Comparison of ENCODE assay signal across 8 cellular contexts in the genomic region with DNA sequence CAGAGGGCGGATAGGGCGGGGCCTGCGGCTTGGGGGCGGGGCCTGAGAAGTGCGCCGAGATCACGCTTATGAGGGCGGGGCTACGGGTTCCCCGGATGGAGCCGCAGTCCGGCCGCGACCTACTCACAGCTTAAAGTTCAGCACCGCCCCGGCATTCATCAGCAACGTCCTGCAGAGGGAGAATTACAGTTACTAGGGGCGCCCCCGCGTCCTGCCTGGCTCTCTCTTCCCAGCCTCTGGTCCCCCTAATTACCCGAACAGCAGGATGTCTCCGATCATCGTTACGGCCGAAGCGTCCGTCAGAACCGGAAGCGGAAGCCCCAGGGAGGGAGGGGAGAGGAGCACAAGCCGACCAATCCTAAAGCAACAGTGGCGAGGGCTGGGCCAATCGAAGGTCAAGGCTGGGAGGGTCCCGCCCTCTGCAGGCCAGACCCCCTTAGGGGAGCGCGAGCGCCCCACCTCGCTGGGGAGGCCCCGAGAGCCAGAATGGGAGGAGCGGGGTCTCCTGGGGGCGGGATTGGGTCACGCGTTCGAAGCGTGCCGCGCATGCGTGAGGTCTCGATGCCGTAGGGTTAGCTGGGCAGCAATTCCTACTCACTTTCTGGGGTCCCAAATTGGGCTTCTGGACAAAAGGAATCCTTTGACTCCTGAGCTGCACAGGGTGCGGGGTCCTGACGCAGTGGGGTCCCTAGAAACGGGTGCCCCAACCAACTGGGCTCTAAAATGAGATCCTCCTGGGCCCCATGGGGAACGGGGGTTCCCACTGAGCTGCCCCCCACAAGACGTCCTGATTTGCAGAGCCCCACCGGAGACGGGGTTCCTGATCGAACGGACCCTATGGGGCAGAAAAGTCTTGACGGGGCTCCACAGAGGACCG. TPM values are rescaled to one million over a fixed set of nuclear protein-coding genes. Genes with fewer than 3 reads are reported as not detected.
A peak's percentile ranks its signal among the peaks of the same experiment; 100 is the strongest.
DNase-seq lines count a peak whose midpoint lies in the region; TF ChIP-seq lines count a peak whose summit lies in the region.

TSS of gene SMIM7 (minus strand) at position 313 of the 877 bp plus-strand sequence. CDS start at position 279, 34 bp downstream.

- CTCF ChIA-PET in activated CD8-positive, alpha-beta memory T cell treated with anti-CD3 and anti-CD28 coated beads for 36 hours (lab: Charles Lee) = interaction anchor here (1.1 to 1.3 kb wide), 3 partner anchors 55 to 124 kb away, joined by 3 to 4 read pairs (median 3); no protein-coding TSS in a partner anchor

- peaks cover 19% of the 10 kb centered on the region for H3K4me1 ChIP-seq in effector memory CD4-positive, alpha-beta T cell (ENCODE audit: control insufficient read depth, insufficient read depth, low read length, poor library complexity, severe bottlenecking)

- POLR2A ChIA-PET in activated CD8-positive, alpha-beta memory T cell treated with anti-CD3 and anti-CD28 coated beads for 36 hours (lab: Charles Lee) = interaction anchor here (0.6 to 1.3 kb wide), 6 partner anchors 31 to 117 kb away, joined by 3 to 13 read pairs (median 5); partner anchors contain the start of gene MED26

- H3K27me3 ChIP-seq in effector memory CD4-positive, alpha-beta T cell (replicated peaks; ENCODE audit: control insufficient read depth, insufficient read depth, low read length, poor library complexity, severe bottlenecking) = no peaks in the 10 kb centered on the region

- no peaks in the 10 kb centered on the region for H3K9me3 ChIP-seq in effector memory CD4-positive, alpha-beta T cell (ENCODE audit: control insufficient read depth, low read length)

- DNase-seq in COLO829 (ENCODE audit: low spot score) (peak; percentile 98), GM20000 (ENCODE audit: low spot score) (peak; percentile 98), HT-29 (ENCODE audit: low spot score) (peak; percentile 94), NOMO-1 (lab: John Stamatoyannopoulos, UW; ENCODE audit: unreplicated experiment in 2 of 2) (peak; percentile 98), lung microvascular endothelial cell (ENCODE audit: low read depth in 2 of 2) (peak; percentile 99)
- DNase-seq in effector memory CD4-positive, alpha-beta T cell = peak; percentile 97 to 99 (median 97)
- DNase-seq in stimulated activated CD4-positive, alpha-beta T cell treated with anti-CD3 and anti-CD28 coated beads, TNF-alpha, amount 100 ng/mL, for 48 hours (ENCODE audit: low read depth in 3 of 3) = peak; percentile 95 to 98 (median 96)

- peak within 1 kb of the TSS; percentile 75 for H3K4me3 ChIP-seq in effector memory CD4-positive, alpha-beta T cell (ENCODE audit: insufficient read depth, low read depth, low read length, poor library complexity, severe bottlenecking)

- H3K36me3 ChIP-seq in effector memory CD4-positive, alpha-beta T cell (ENCODE audit: control insufficient read depth, insufficient read depth, low read length) = peaks cover 24% of the 10 kb centered on the region

- H3K27ac ChIP-seq in effector memory CD4-positive, alpha-beta T cell (ENCODE audit: insufficient read depth, low read length, poor library complexity, severe bottlenecking) = peak within 1 kb of the TSS; percentile 87

- TF ChIP-seq CTCF in GM20000 (IDR thresholded peaks at IDR 0.05; ENCODE audit: extremely low read depth, missing control alignments) = no peak

RNA-seq across cellular contexts. Expression of gene SMIM7, which starts in this region (rescaled TPM):
- total RNA-seq in HT-29 (2014; rRNA removed; shearing (Covaris generic)) = 32.7 and 33.9 TPM in 2 replicates
- total RNA-seq in activated CD8-positive, alpha-beta memory T cell treated with anti-CD3 and anti-CD28 coated beads for 36 hours = 10 to 100 TPM; 56.1 to 56.3 TPM
- total RNA-seq in lung microvascular endothelial cell = 32.7 and 47.0 TPM in 2 replicates

Comparison
In these comparisons a context has a peak if more than half of its experiments do, and no peak if none do; other contexts are left out.
1. Peak in every context shown above with its lines: DNase-seq, H3K4me3 ChIP-seq and H3K27ac ChIP-seq.